4 cellular contexts compared by ENCODE assay signal in genomic region chr2:176083796-176084261, GRCh38.
A peak's percentile ranks its signal among the peaks of the same experiment; 100 is the strongest.
TF ChIP-seq lines count a peak whose summit lies in the region.

EVX2 (minus strand) TSS chr2:176083962; CDS start chr2:176083776, 186 bp downstream.

TF ChIP-seq in SK-N-SH, 30 proteins besides CTCF, POLR2A, EP300 and RAD21:
- no peak for TF ChIP-seq FOXM1 (IDR thresholded peaks at IDR 0.05; ENCODE audit: low read depth)
- TF ChIP-seq SIN3A (IDR thresholded peaks at IDR 0.05; ENCODE audit: borderline replicate concordance, low read depth, low read length), result no peak
- no peak for TF ChIP-seq MAX (IDR thresholded peaks at IDR 0.05; ENCODE audit: low read depth)
- 0 out of 2 replicates have a peak, but pooled peaks have one; percentile 19 for TF ChIP-seq EZH2phosphoT487 (IDR thresholded peaks at IDR 0.05; ENCODE audit: borderline replicate concordance, low read depth)

TF ChIP-seq in SK-N-SH treated with all-trans-retinoic acid at 6 μM for 48 hours, 23 proteins besides CTCF, POLR2A, EP300 and RAD21:
- TF ChIP-seq ZC3H10 (CRISPR knock-in tag; IDR thresholded peaks at IDR 0.05) (no peak), GLIS3 (CRISPR knock-in tag; IDR thresholded peaks at IDR 0.05) (no peak), CSDC2 (CRISPR knock-in tag; IDR thresholded peaks at IDR 0.05) (no peak), ESRRG (CRISPR knock-in tag; IDR thresholded peaks at IDR 0.05) (no peak), ZFP3 (CRISPR knock-in tag; IDR thresholded peaks at IDR 0.05) (no peak), POU6F1 (CRISPR knock-in tag; IDR thresholded peaks at IDR 0.05; ENCODE audit: borderline replicate concordance, low read depth) (no peak), CSRNP3 (CRISPR knock-in tag; IDR thresholded peaks at IDR 0.05) (no peak), TCF4 (CRISPR knock-in tag; IDR thresholded peaks at IDR 0.05; ENCODE audit: borderline replicate concordance) (no peak), ARNTL (CRISPR knock-in tag; IDR thresholded peaks at IDR 0.05; ENCODE audit: borderline replicate concordance, low read depth) (no peak), PPARA (CRISPR knock-in tag; IDR thresholded peaks at IDR 0.05; ENCODE audit: borderline replicate concordance) (no peak), ZNF565 (CRISPR knock-in tag; conservative IDR thresholded peaks at IDR 0.05; ENCODE audit: low read depth) (no peak)

TF ChIP-seq in IMR-90, 13 proteins besides CTCF, POLR2A, EP300 and RAD21:
- TF ChIP-seq RFX5 (IDR thresholded peaks at IDR 0.05; ENCODE audit: low read depth, low read length) (no peak), MXI1 (IDR thresholded peaks at IDR 0.05; ENCODE audit: borderline replicate concordance, low read depth, low read length) (no peak), ELK1 (IDR thresholded peaks at IDR 0.05; ENCODE audit: borderline replicate concordance, low read depth, low read length) (no peak), CHD1 (IDR thresholded peaks at IDR 0.05; ENCODE audit: low read depth, low read length) (no peak), RCOR1 (IDR thresholded peaks at IDR 0.05; ENCODE audit: insufficient replicate concordance, low read length) (no peak), FOS (IDR thresholded peaks at IDR 0.05; ENCODE audit: low read depth, low read length) (no peak), NFE2L2 (IDR thresholded peaks at IDR 0.05; ENCODE audit: low read depth, low read length) (no peak), MAFK (IDR thresholded peaks at IDR 0.05; ENCODE audit: low read depth, low read length) (no peak), MAZ (IDR thresholded peaks at IDR 0.05; ENCODE audit: borderline replicate concordance, low read depth, low read length) (no peak), SMC3 (IDR thresholded peaks at IDR 0.05; ENCODE audit: low read depth, low read length) (no peak), USF2 (IDR thresholded peaks at IDR 0.05; ENCODE audit: low read depth, low read length) (no peak), BHLHE40 (IDR thresholded peaks at IDR 0.05; ENCODE audit: low read depth, low read length) (no peak), CEBPB (IDR thresholded peaks at IDR 0.05; ENCODE audit: low read depth, low read length) (no peak)

TF ChIP-seq in H1, 55 proteins besides CTCF, POLR2A, EP300 and RAD21:
- no peak for TF ChIP-seq ZNF274 (IDR thresholded peaks at IDR 0.05; ENCODE audit: borderline replicate concordance, extremely low read depth, low read length)
- TF ChIP-seq SIX5 (IDR thresholded peaks at IDR 0.05; ENCODE audit: low read depth, low read length), result no peak
- no peak for TF ChIP-seq TBP (IDR thresholded peaks at IDR 0.05; ENCODE audit: low read depth, low read length)
- TF ChIP-seq EGR1 (IDR thresholded peaks at IDR 0.05; ENCODE audit: borderline replicate concordance, low read depth, low read length), result no peak
- peak; percentile 83; the same call in 1 of the 2 replicates for TF ChIP-seq CBX8 (IDR thresholded peaks at IDR 0.05; ENCODE audit: borderline replicate concordance, low read depth, low read length)
- TF ChIP-seq RFX5 (IDR thresholded peaks at IDR 0.05; ENCODE audit: borderline replicate concordance, low read depth, low read length), result no peak
- TF ChIP-seq PHF8 (conservative IDR thresholded peaks at IDR 0.05; ENCODE audit: low read depth, low read length), result no peak
TF ChIP-seq in H1: peak in this region for 1.
